8 cellular contexts compared by ENCODE assay signal in the genomic region with DNA sequence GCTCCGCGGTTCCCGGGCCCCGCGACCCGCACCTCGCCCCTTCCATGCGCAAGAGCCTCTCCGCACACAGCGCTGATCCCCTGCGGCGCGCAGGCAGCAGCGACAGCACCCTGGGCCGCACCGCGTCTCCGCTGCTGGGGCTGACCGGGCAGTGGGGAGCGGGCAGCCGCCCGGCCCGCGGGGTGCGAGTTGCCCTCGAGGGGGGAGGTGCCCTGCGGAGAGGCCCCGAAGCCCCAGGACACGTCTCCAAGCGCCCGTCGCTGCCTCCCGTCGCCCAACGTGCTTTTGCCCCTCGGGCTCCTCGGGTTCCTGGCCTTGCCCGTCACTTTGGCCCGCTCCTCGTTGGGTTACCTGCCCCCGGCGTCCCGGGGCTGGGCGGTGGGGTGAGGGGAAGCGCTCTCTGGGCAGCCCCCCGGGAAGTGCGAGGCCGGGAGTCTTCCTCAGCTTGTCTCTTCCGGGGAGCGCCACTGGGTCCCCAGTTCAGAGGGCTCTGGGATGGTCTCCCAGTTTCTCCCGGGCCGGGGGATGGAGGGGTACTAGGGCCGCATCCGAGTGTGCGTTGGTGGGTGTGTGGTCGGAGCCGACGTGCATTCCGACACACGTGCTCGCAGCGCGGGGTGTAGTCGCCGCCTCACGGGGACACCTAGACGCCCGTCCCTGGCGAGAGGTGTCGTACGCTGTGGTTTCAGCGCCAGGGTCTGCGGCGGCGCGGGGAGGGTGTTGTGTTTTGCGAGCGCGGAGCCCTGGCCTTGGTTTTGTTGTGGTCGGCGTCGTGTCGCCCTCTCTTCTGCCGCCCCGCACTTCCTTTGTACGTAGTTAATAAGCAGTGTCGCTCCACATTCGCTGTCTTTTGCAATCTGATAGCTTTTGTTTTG. TPM values are rescaled to one million over a fixed set of nuclear protein-coding genes. Genes with fewer than 3 reads are reported as not detected.
DNase-seq lines count a peak whose midpoint lies in the region; ATAC-seq and TF ChIP-seq lines count a peak whose summit lies in the region.

No MANE protein-coding gene starts in this region.

- H3K27ac ChIP-seq in DND-41 (ENCODE audit: low read length) (no peak overlapping the region), PC-9 (peak overlapping the region; percentile 53), cardiac muscle cell (peak overlapping the region; percentile 37), prostate gland (peak overlapping the region; percentile 94 to 97)

- H3K27ac Mint-ChIP-seq in activated naive CD4-positive, alpha-beta T cell treated with anti-CD3 and anti-CD28 coated beads, Interleukin-2, amount 50 U/mL, for 72 hours = peak overlapping the region; percentile 89 to 93

- H3K4me3 ChIP-seq in DND-41 (ENCODE audit: low read depth in 1 of 2, low read length in 2 of 2) (peak overlapping the region; percentile 47 to 74; a peak in 3 of 4 replicates), PC-9 (peak overlapping the region; percentile 88), cardiac muscle cell (peak overlapping the region; percentile 99), prostate gland (peak overlapping the region; percentile 93 to 98)

- TF ChIP-seq POLR2A in prostate gland (IDR thresholded peaks at IDR 0.05) = peak; percentile 51

- peak overlapping the region; percentile 73 for H3K9ac ChIP-seq in DND-41 (ENCODE audit: low read depth, low read length)

- H3K4me1 ChIP-seq in DND-41 (ENCODE audit: insufficient read depth, low read length) (peaks cover 56% of the 10 kb centered on the region), PC-9 (replicated peaks; ENCODE audit: insufficient read depth) (peaks cover 33% of the 10 kb centered on the region), cardiac muscle cell (ENCODE audit: low read depth) (peaks cover 9% of the 10 kb centered on the region), prostate gland (replicated peaks) (peaks cover 11% of the 10 kb centered on the region)

- H3K36me3 ChIP-seq in DND-41 (ENCODE audit: insufficient read depth, low read length) = no peaks in the 10 kb centered on the region
- no peaks in the 10 kb centered on the region for H3K36me3 ChIP-seq in PC-9 (ENCODE audit: low read depth)
- no peaks in the 10 kb centered on the region for H3K36me3 ChIP-seq in cardiac muscle cell
- no peaks in the 10 kb centered on the region for H3K36me3 ChIP-seq in prostate gland

- under 1% methylated on average over 61 of the region's 88 CpGs for WGBS in prostate gland

- peaks cover 60% of the 10 kb centered on the region for H3K79me2 ChIP-seq in DND-41 (ENCODE audit: insufficient read depth, low read length)
- peaks cover 60% of the 10 kb centered on the region for H3K79me2 ChIP-seq in PC-9 (ENCODE audit: low read depth)

- POLR2A ChIA-PET in PC-9 (lab: Charles Lee; ENCODE audit: unreplicated experiment) = no interaction called here

- TF ChIP-seq CTCF in DND-41 (IDR thresholded peaks at IDR 0.05; ENCODE audit: borderline replicate concordance, extremely low read depth, low read length, poor library complexity, severe bottlenecking) (no peak), PC-9 (conservative IDR thresholded peaks at IDR 0.05) (no peak), cardiac muscle cell (IDR thresholded peaks at IDR 0.05; ENCODE audit: low read depth, low read length) (no peak), prostate gland (IDR thresholded peaks at IDR 0.05) (no peak)

- H3K9me2 ChIP-seq in PC-9 (ENCODE audit: insufficient read depth) = no peaks in the 10 kb centered on the region

- H3K9me3 Mint-ChIP-seq in activated naive CD4-positive, alpha-beta T cell treated with anti-CD3 and anti-CD28 coated beads, Interleukin-2, amount 50 U/mL, for 72 hours = no peaks in the 10 kb centered on the region

- BruUV-seq in PC-9 (replicated peaks; lab: Mats Ljungman, UMichigan) = no TSS peak

- H3K27me3 ChIP-seq in DND-41 (ENCODE audit: insufficient read depth, low read length, poor library complexity) (peaks cover 41% of the 10 kb centered on the region), PC-9 (ENCODE audit: insufficient read depth, low read depth) (no peaks in the 10 kb centered on the region), cardiac muscle cell (no peaks in the 10 kb centered on the region), prostate gland (replicated peaks; ENCODE audit: insufficient read depth) (no peaks in the 10 kb centered on the region)

- H3F3A ChIP-seq in PC-9 (ENCODE audit: insufficient read depth, low read depth) = 0 out of 2 replicates have a peak, but pooled peaks cover 6% of the 10 kb centered on the region

- ATAC-seq in DND-41 (ENCODE audit: insufficient read depth, low read depth) (peak; percentile 12; the same call in 2 of the 3 replicates), GM21367 (IDR thresholded peaks at IDR 0.05; ENCODE audit: unreplicated experiment) (no peak)
- peak; percentile 2 to 54 for ATAC-seq in activated naive CD4-positive, alpha-beta T cell treated with anti-CD3 and anti-CD28 coated beads, Interleukin-2, amount 50 U/mL, for 72 hours

- peaks cover 55% of the 10 kb centered on the region for H4K20me1 ChIP-seq in DND-41 (ENCODE audit: insufficient read depth, low read length)
- peaks cover 6% of the 10 kb centered on the region; the same call in 1 of the 2 replicates for H4K20me1 ChIP-seq in PC-9 (ENCODE audit: insufficient read depth)

- peak overlapping the region; percentile 97 for H3K4me2 ChIP-seq in DND-41 (ENCODE audit: insufficient read depth, low read length)
- peak overlapping the region; percentile 92 for H3K4me2 ChIP-seq in PC-9

- DNase-seq in DND-41 (peak; percentile 49), PC-9 (peak in 1 of 2 experiments; percentile 35), cardiac muscle cell (ENCODE audit: low read depth in 1 of 2, low spot score in 1 of 2) (peak in 1 of 2 donors; percentile 65), prostate gland (ENCODE audit: low spot score) (peak; percentile 25), DMS153 treated with DMSO at 0.1 percent for 48 hours (lab: John Stamatoyannopoulos, UW; ENCODE audit: unreplicated experiment) (no peak), NCI-H226 (no peak)
- peak; percentile 42 to 77 for DNase-seq in activated naive CD4-positive, alpha-beta T cell treated with anti-CD3 and anti-CD28 coated beads, Interleukin-2, amount 50 U/mL, for 72 hours (ENCODE audit: low spot score in 2 of 2)

- H3K9me3 ChIP-seq in DND-41 (ENCODE audit: insufficient read depth, low read length, severe bottlenecking) = no peaks in the 10 kb centered on the region
- H3K9me3 ChIP-seq in PC-9 (ENCODE audit: insufficient read depth, low read depth) = no peaks in the 10 kb centered on the region
- no peaks in the 10 kb centered on the region for H3K9me3 ChIP-seq in cardiac muscle cell (ENCODE audit: low read depth)
- no peaks in the 10 kb centered on the region for H3K9me3 ChIP-seq in prostate gland

- peaks cover 12 to 15% of the 10 kb centered on the region in 2 donors for H3K36me3 Mint-ChIP-seq in activated naive CD4-positive, alpha-beta T cell treated with anti-CD3 and anti-CD28 coated beads, Interleukin-2, amount 50 U/mL, for 72 hours

- peak overlapping the region; percentile 43; the same call in 1 of the 2 replicates for H2AFZ ChIP-seq in DND-41 (ENCODE audit: low read depth, low read length)
- H2AFZ ChIP-seq in PC-9 = peak overlapping the region; percentile 92

- intact Hi-C loops in PC-9 (cut with micrococcal nuclease; ENCODE audit: unreplicated experiment) (loop anchor here (2.0 to 10.0 kb wide), 5 partner anchors 129 to 605 kb away; a partner anchor contains a TSS), prostate gland (cut with DNase I) (loop anchor here (5.0 to 10.0 kb wide), 6 partner anchors 103 to 427 kb away; no protein-coding TSS in a partner anchor)

- CTCF ChIA-PET in PC-9 (lab: Charles Lee) = no interaction called here

RNA-seq across cellular contexts. Expression of a gene that starts 1.9 kb away (rescaled TPM):
- 71.3 and 78.9 TPM in 2 replicates for total RNA-seq in PC-9 (2021)
- 10 to 100 TPM; 35.6 to 39.4 TPM for total RNA-seq in activated naive CD4-positive, alpha-beta T cell treated with anti-CD3 and anti-CD28 coated beads, Interleukin-2, amount 50 U/mL, for 72 hours
- 51.6 and 92.4 TPM in 2 replicates for total RNA-seq in cardiac muscle cell
- 9.5 and 13.5 TPM in 2 replicates for polyA plus RNA-seq in cardiac muscle cell
- 100 to 1,000 TPM; 190 to 216 TPM for total RNA-seq in prostate gland

Comparison
In these comparisons a context has a peak if more than half of its experiments do, and no peak if none do; other contexts are left out.
1. DNase-seq: peak in DND-41 (single experiment), activated naive CD4-positive, alpha-beta T cell treated with anti-CD3 and anti-CD28 coated beads, Interleukin-2, amount 50 U/mL, for 72 hours (2 of 2) and prostate gland (single experiment); none in DMS153 treated with DMSO at 0.1 percent for 48 hours (single experiment) and NCI-H226 (single experiment).
2. Peak in every context shown above with its lines, with median percentiles within 50 percentile points of each other: H3K4me3 ChIP-seq.